Comparison of ENCODE assay signal across 22 cellular contexts in the genomic region with DNA sequence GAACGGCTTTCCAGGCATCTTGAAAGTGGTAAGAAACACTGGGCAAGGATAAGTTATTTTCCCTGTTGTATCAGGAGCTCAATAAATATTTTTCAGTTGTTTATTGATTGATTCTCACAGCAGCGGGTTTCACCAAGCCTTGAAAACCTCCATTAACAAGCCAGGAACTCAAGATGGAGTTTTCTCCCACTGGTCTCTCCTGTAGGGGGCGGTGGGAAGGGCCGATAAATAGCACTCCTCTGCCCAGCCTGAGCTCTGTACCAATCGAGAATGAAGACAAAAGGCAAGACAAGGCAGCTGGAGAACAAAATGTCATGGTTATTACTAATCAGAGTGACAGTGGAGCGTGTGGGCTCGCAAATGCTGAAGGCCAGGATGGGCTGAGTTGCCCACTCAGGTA. TPM values are rescaled to one million over a fixed set of nuclear protein-coding genes. Genes with fewer than 3 reads are reported as not detected.
DNase-seq lines count a peak whose midpoint lies in the region; ATAC-seq and TF ChIP-seq lines count a peak whose summit lies in the region.
"Had no signal": no experiment of that assay in that cellular context is flagged by ENCODE, and none has a peak within 500 bp of the region (broad histone marks: within the 10 kb centered on the region; RNA-seq: fewer than 3 reads in every experiment).

No MANE protein-coding gene starts in this region.

- H3K14ac ChIP-seq in trophoblast cell (ENCODE audit: low read length): no peak overlapping the region

- no peaks in the 10 kb centered on the region for H3K9me3 Mint-ChIP-seq in natural killer cell
- H3K9me3 Mint-ChIP-seq: CD8-positive, alpha-beta memory T cell had no signal

- no peaks in the 10 kb centered on the region for H3K79me1 ChIP-seq in trophoblast cell (ENCODE audit: low read length)

- H3K23ac ChIP-seq in trophoblast cell (ENCODE audit: low read length): no peak overlapping the region

- H2BK12ac ChIP-seq in trophoblast cell (ENCODE audit: low read length): no peak overlapping the region

- no peak overlapping the region for H3K18ac ChIP-seq in trophoblast cell (ENCODE audit: low read length)

- no peak overlapping the region for H4K12ac ChIP-seq in trophoblast cell (ENCODE audit: low read depth, low read length)

- no peak overlapping the region for H2BK5ac ChIP-seq in trophoblast cell (ENCODE audit: low read depth, low read length, poor library complexity)

- no peak overlapping the region for H2AK5ac ChIP-seq in trophoblast cell (ENCODE audit: low read length)

- H3K4me3 Mint-ChIP-seq in natural killer cell: no peak overlapping the region
- H3K4me3 Mint-ChIP-seq: CD8-positive, alpha-beta memory T cell had no signal

- H3K27ac Mint-ChIP-seq in natural killer cell: no peak overlapping the region
- H3K27ac Mint-ChIP-seq: CD8-positive, alpha-beta memory T cell had no signal

- no peak overlapping the region for H3K27ac ChIP-seq in cardiac muscle cell
- H3K27ac ChIP-seq in trophoblast cell (ENCODE audit: low read depth, low read length): no peak overlapping the region
- H3K27ac ChIP-seq: C4-2B, KMS-11, SJSA1 had no signal

- intact Hi-C loops in Right ventricle myocardium superior (cut with DNase I) (no loop called here), natural killer cell (cut with micrococcal nuclease) (no loop called here)

- H3K36me3 Mint-ChIP-seq in natural killer cell: no peaks in the 10 kb centered on the region
- H3K36me3 Mint-ChIP-seq: CD8-positive, alpha-beta memory T cell had no signal

- H3K4me1 ChIP-seq in cardiac muscle cell (ENCODE audit: low read depth): no peaks in the 10 kb centered on the region
- H3K4me1 ChIP-seq in trophoblast cell (ENCODE audit: control insufficient read depth in 1 of 2, insufficient read depth in 2 of 2, low read length in 2 of 2): no peaks in the 10 kb centered on the region

- no peak overlapping the region for H3K9ac ChIP-seq in trophoblast cell (ENCODE audit: low read length)
- H3K9ac ChIP-seq: KMS-11 had no signal

- H3K36me3 ChIP-seq in cardiac muscle cell: no peaks in the 10 kb centered on the region
- H3K36me3 ChIP-seq in trophoblast cell (ENCODE audit: control insufficient read depth in 1 of 2, insufficient read depth in 2 of 2, low read length in 2 of 2): no peaks in the 10 kb centered on the region

- peak; percentile 7 for TF ChIP-seq CTCF in cardiac muscle cell (IDR thresholded peaks at IDR 0.05; ENCODE audit: low read depth, low read length)
- TF ChIP-seq CTCF in astrocyte of the spinal cord (IDR thresholded peaks at IDR 0.05; ENCODE audit: low read depth, low read length): peak; percentile 21
- peak; percentile 22 for TF ChIP-seq CTCF in epithelial cell of proximal tubule (conservative IDR thresholded peaks at IDR 0.05; ENCODE audit: low read depth, low read length)
- no peak for TF ChIP-seq CTCF in natural killer cell (IDR thresholded peaks at IDR 0.05)

- H3K4me1 Mint-ChIP-seq in natural killer cell: no peaks in the 10 kb centered on the region
- H3K4me1 Mint-ChIP-seq: CD8-positive, alpha-beta memory T cell had no signal

- H3K4me3 ChIP-seq in cardiac muscle cell (no peak overlapping the region), astrocyte of the spinal cord (ENCODE audit: low read depth, low read length) (no peak overlapping the region), epithelial cell of proximal tubule (ENCODE audit: low read depth, low read length) (no peak overlapping the region), trophoblast cell (ENCODE audit: low read depth, low read length) (no peak overlapping the region)
- H3K4me3 ChIP-seq: SJSA1 had no signal

- no peak overlapping the region for H2BK120ac ChIP-seq in trophoblast cell (ENCODE audit: insufficient read depth, low read length, poor library complexity)

- H3K9me3 ChIP-seq in cardiac muscle cell (ENCODE audit: low read depth) (no peaks in the 10 kb centered on the region), trophoblast cell (ENCODE audit: insufficient read depth, low read depth, low read length) (no peaks in the 10 kb centered on the region)
- H3K9me3 ChIP-seq: SJSA1 had no signal

- no CpG with 5 or more reads among the region's 7 CpGs for WGBS in trophoblast cell (ENCODE audit: extremely low coverage, insufficient coverage, insufficient read length)

- H3K4ac ChIP-seq in trophoblast cell (ENCODE audit: low read depth, low read length): no peak overlapping the region

- no peak for DNase-seq in cardiac muscle cell (ENCODE audit: low read depth in 1 of 2, low spot score in 1 of 2)
- DNase-seq in Right ventricle myocardium superior: no peak
- DNase-seq in astrocyte of the spinal cord (ENCODE audit: low read depth, low spot score): no peak
- no peak for DNase-seq in epithelial cell of proximal tubule (ENCODE audit: low read depth)
- DNase-seq in trophoblast cell: no peak
- no peak for DNase-seq in NCI-H748 treated with DMSO at 0.1 percent for 48 hours (lab: John Stamatoyannopoulos, UW)
- no peak for DNase-seq in natural killer cell
- DNase-seq: Calu3; CD8-positive, alpha-beta memory T cell; DMS153; NCI-H1092 treated with DMSO at 0.1 percent for 48 hours; NCI-H1436 treated with DMSO at 0.1 percent for 48 hours; NCI-H2029; NCI-H226; NCI-H510A treated with DMSO at 0.1 percent for 48 hours; NCI-H774; NK-92 treated with Interleukin-12 subunit alpha and Interleukin-12 subunit beta, amount 100 ng/mL, for 24 hours had no signal

- in situ Hi-C loops in astrocyte of the spinal cord (cut with HindIII; ENCODE audit: low sequenced_read_pairs): no loop called here

- no peak overlapping the region for H2AFZ ChIP-seq in trophoblast cell (ENCODE audit: insufficient read depth, low read length, poor library complexity)

- peaks cover 15 to 23% of the 10 kb centered on the region in 2 donors for H3K27me3 Mint-ChIP-seq in natural killer cell (ENCODE audit: low read depth in 2 of 2)

- H3K27me3 ChIP-seq in cardiac muscle cell (peaks cover 32% of the 10 kb centered on the region), trophoblast cell (ENCODE audit: insufficient read depth, low read length) (peaks cover 1% of the 10 kb centered on the region)
- H3K27me3 ChIP-seq: SJSA1 had no signal

- H4K8ac ChIP-seq in trophoblast cell (ENCODE audit: low read depth, low read length): no peak overlapping the region

- H3K79me2 ChIP-seq in trophoblast cell (ENCODE audit: control insufficient read depth, insufficient read depth, low read length, poor library complexity): no peaks in the 10 kb centered on the region

- no peak overlapping the region for H3K4me2 ChIP-seq in trophoblast cell (ENCODE audit: low read length)
- H3K4me2 ChIP-seq: KMS-11 had no signal

- no peak overlapping the region for H4K91ac ChIP-seq in trophoblast cell (ENCODE audit: low read depth, low read length)

- ATAC-seq in Right ventricle myocardium superior (ENCODE audit: poor library complexity): no peak
- no peak for ATAC-seq in HG03442 (IDR thresholded peaks at IDR 0.05; ENCODE audit: unreplicated experiment)
- no peak for ATAC-seq in natural killer cell

RNA-seq across cellular contexts. Expression of a gene that starts 7.4 kb away (rescaled TPM):
- total RNA-seq in cardiac muscle cell (not detected in 2 replicates), Right ventricle myocardium superior (1.3 TPM), epithelial cell of proximal tubule (3.1 and 7.3 TPM in 2 replicates), natural killer cell (not detected)
- not detected in 2 replicates for polyA plus RNA-seq in cardiac muscle cell
- 0.81 and 0.97 TPM in 2 replicates for polyA plus RNA-seq in trophoblast cell (2013)
- total RNA-seq: G401 had no signal
- polyA plus RNA-seq: CD8-positive, alpha-beta memory T cell had no signal
